In the genomic region with DNA sequence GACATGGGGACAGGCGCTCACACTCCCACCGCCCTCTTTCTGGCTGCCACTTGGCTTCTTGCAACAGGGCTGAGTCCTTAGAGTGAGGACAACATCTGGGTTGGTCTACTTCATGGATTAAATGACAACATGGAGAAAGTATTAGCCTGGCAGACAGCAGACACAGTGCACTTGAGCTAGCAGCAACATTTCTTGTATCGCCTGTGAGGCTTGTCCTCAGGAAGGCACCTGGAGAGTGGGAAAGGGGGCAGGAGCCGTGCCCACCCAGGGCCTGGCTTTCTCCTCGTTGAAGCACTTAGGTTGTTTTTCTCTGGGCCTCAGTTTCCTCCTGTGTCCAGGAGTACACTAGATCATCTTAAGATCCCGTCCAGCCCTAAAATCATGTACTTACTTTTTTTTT, we compare ENCODE assay signal across 26 cellular contexts. TPM values are rescaled to one million over a fixed set of nuclear protein-coding genes. Genes with fewer than 3 reads are reported as not detected.
DNase-seq lines count a peak whose midpoint lies in the region; ATAC-seq and TF ChIP-seq lines count a peak whose summit lies in the region.
"Had no signal": no experiment of that assay in that cellular context is flagged by ENCODE, and none has a peak within 500 bp of the region (broad histone marks: within the 10 kb centered on the region; RNA-seq: fewer than 3 reads in every experiment).

No MANE protein-coding gene starts in this region.

- H3K79me2 ChIP-seq in PC-3 (ENCODE audit: low read length): peaks cover 66% of the 10 kb centered on the region

- POLR2A ChIA-PET in PC-3 (lab: Charles Lee; ENCODE audit: unreplicated experiment): no interaction called here

- H3K4me3 ChIP-seq in PC-3 (ENCODE audit: low read length): peak overlapping the region; percentile 95
- H3K4me3 ChIP-seq in epithelial cell of proximal tubule (ENCODE audit: low read depth, low read length): peak overlapping the region; percentile 100
- peak overlapping the region; percentile 99 for H3K4me3 ChIP-seq in mucosa of stomach (ENCODE audit: low read length)
- H3K4me3 ChIP-seq in upper lobe of left lung: peak overlapping the region in 3 of 4 donors; percentile 47 to 54 (median 50)
- no peak overlapping the region for H3K4me3 ChIP-seq in right cardiac atrium (ENCODE audit: low read length)
- H3K4me3 ChIP-seq: BLaER1 treated with 17β-estradiol and CSF1 and Interleukin-3, amounts not matched to agents 10 nM and 100 nM; GM23248; heart left ventricle; spleen; testis had no signal

- no peak for ATAC-seq in PC-3
- ATAC-seq in upper lobe of left lung (ENCODE audit: low FRiP score in 2 of 2): no peak
- ATAC-seq in GM21825 (IDR thresholded peaks at IDR 0.05; ENCODE audit: unreplicated experiment): no peak
- ATAC-seq in right cardiac atrium: no peak
- ATAC-seq: activated CD8-positive, alpha-beta T cell treated with anti-CD3 and anti-CD28 coated beads for 36 hours; activated naive CD4-positive, alpha-beta T cell treated with anti-CD3 and anti-CD28 coated beads, Interleukin-2, amount 50 U/mL, for 72 hours; activated T-helper 17 cell treated with anti-CD3 and anti-CD28 coated beads, Interleukin-2, amount 50 U/mL, for 72 hours; heart left ventricle; stimulated activated naive CD8-positive, alpha-beta T cell treated with anti-CD3 and anti-CD28 coated beads, Interleukin-15, Interleukin-2, amounts not matched to agents 100 U/mL and 50 U/mL, for 24 hours had no signal

- no peaks in the 10 kb centered on the region for H3F3A ChIP-seq in PC-3 (ENCODE audit: low read length, unreplicated experiment)

- H3K36me3 ChIP-seq in PC-3 (ENCODE audit: low read depth, low read length) (peaks cover 40% of the 10 kb centered on the region), mucosa of stomach (ENCODE audit: control insufficient read depth, insufficient read depth, low read length) (peaks cover 56% of the 10 kb centered on the region), upper lobe of left lung (peaks cover 6 to 25% (median 15%) of the 10 kb centered on the region in 4 donors)
- H3K36me3 ChIP-seq: BLaER1 treated with 17β-estradiol and CSF1 and Interleukin-3, amounts not matched to agents 10 nM and 100 nM; heart left ventricle had no signal

- TF ChIP-seq CTCF in PC-3 (conservative IDR thresholded peaks at IDR 0.05; ENCODE audit: low read depth, low read length) (no peak), epithelial cell of proximal tubule (conservative IDR thresholded peaks at IDR 0.05; ENCODE audit: low read depth, low read length) (no peak), upper lobe of left lung (IDR thresholded peaks at IDR 0.05) (no peak)

- WGBS in upper lobe of left lung, 2 donors: 70 to 77% methylated on average over 4 to 6 of the region's 6 CpGs
- WGBS in right cardiac atrium: 93% methylated on average over 6 of the region's 6 CpGs

- H3K27ac ChIP-seq in PC-3 (ENCODE audit: low read length): no peak overlapping the region
- peak overlapping the region; percentile 49 to 89 (median 82) for H3K27ac ChIP-seq in upper lobe of left lung
- H3K27ac ChIP-seq in right cardiac atrium (ENCODE audit: low read length): no peak overlapping the region
- H3K27ac ChIP-seq: BLaER1 treated with 17β-estradiol and CSF1 and Interleukin-3, amounts not matched to agents 10 nM and 100 nM; GM23248; heart left ventricle; spleen; testis had no signal

- H3K9me3 ChIP-seq in PC-3 (ENCODE audit: low read length) (no peaks in the 10 kb centered on the region), mucosa of stomach (ENCODE audit: control insufficient read depth, low read length) (no peaks in the 10 kb centered on the region), upper lobe of left lung (no peaks in the 10 kb centered on the region), right cardiac atrium (ENCODE audit: control insufficient read depth, low read length) (no peaks in the 10 kb centered on the region)
- H3K9me3 ChIP-seq: BLaER1 treated with 17β-estradiol and CSF1 and Interleukin-3, amounts not matched to agents 10 nM and 100 nM; heart left ventricle; spleen; testis had no signal

- no peak for TF ChIP-seq EP300 in upper lobe of left lung (IDR thresholded peaks at IDR 0.05)

- no peak overlapping the region for H2AFZ ChIP-seq in PC-3 (ENCODE audit: low read length)
- H2AFZ ChIP-seq: GM23248 had no signal

- CTCF ChIA-PET in PC-3 (lab: Charles Lee): no interaction called here

- no peak for DNase-seq in PC-3
- no peak for DNase-seq in epithelial cell of proximal tubule (ENCODE audit: low read depth)
- no peak for DNase-seq in upper lobe of left lung
- no peak for DNase-seq in right cardiac atrium
- no peak for DNase-seq in NCI-H748 (lab: John Stamatoyannopoulos, UW; ENCODE audit: unreplicated experiment)
- DNase-seq: activated CD8-positive, alpha-beta T cell treated with anti-CD3 and anti-CD28 coated beads for 36 hours; amygdala; DMS79 treated with DMSO at 0.1 percent for 48 hours; GDM1; GM23248; heart left ventricle; IMR-90; kidney; NCI-H1436; NCI-H2081 treated with DMSO at 0.1 percent for 48 hours; NCI-H2227 treated with DMSO at 0.1 percent for 48 hours; NCI-H69; spleen; stimulated activated CD4-positive, alpha-beta T cell treated with anti-CD3 and anti-CD28 coated beads, Interleukin-2, amount 100 ng/mL, for 24 hours; stimulated activated naive CD8-positive, alpha-beta T cell treated with anti-CD3 and anti-CD28 coated beads, Interleukin-15, Interleukin-2, amounts not matched to agents 100 U/mL and 50 U/mL, for 24 hours; testis had no signal

- peaks cover 82% of the 10 kb centered on the region for H3K4me1 ChIP-seq in PC-3 (ENCODE audit: insufficient read depth, low read length)
- H3K4me1 ChIP-seq in mucosa of stomach (ENCODE audit: control insufficient read depth, insufficient read depth, low read length): peaks cover 40% of the 10 kb centered on the region
- peaks cover 0 to 35% (median 20%) of the 10 kb centered on the region in 4 donors for H3K4me1 ChIP-seq in upper lobe of left lung
- no peaks in the 10 kb centered on the region for H3K4me1 ChIP-seq in right cardiac atrium (ENCODE audit: control insufficient read depth, insufficient read depth, low read length)
- H3K4me1 ChIP-seq: testis had no signal

- TF ChIP-seq POLR2A in upper lobe of left lung (IDR thresholded peaks at IDR 0.05): no peak

- H3K9ac ChIP-seq in PC-3 (ENCODE audit: low read length): no peak overlapping the region; the same call in 1 of the 2 replicates
- peak overlapping the region; percentile 100 for H3K9ac ChIP-seq in mucosa of stomach (ENCODE audit: low read length)
- H3K9ac ChIP-seq: BLaER1 treated with 17β-estradiol and CSF1 and Interleukin-3, amounts not matched to agents 10 nM and 100 nM; GM23248 had no signal

- no TSS peak for BruUV-seq in PC-3 (replicated peaks; lab: Mats Ljungman, UMichigan)

- no peaks in the 10 kb centered on the region for H3K9me2 ChIP-seq in PC-3 (replicated peaks; ENCODE audit: low read length)

- intact Hi-C loops in PC-3 (cut with micrococcal nuclease) (no loop called here), right cardiac atrium (cut with DNase I) (no loop called here)

- H3K27me3 ChIP-seq in PC-3 (ENCODE audit: low read length): no peaks in the 10 kb centered on the region
- H3K27me3 ChIP-seq in mucosa of stomach (ENCODE audit: control insufficient read depth, insufficient read depth, low read length): no peaks in the 10 kb centered on the region
- H3K27me3 ChIP-seq in upper lobe of left lung: no peaks in the 10 kb centered on the region
- H3K27me3 ChIP-seq in right cardiac atrium (ENCODE audit: control insufficient read depth, insufficient read depth): no peaks in the 10 kb centered on the region
- H3K27me3 ChIP-seq: BLaER1 treated with 17β-estradiol and CSF1 and Interleukin-3, amounts not matched to agents 10 nM and 100 nM; testis had no signal

- peak overlapping the region; percentile 98 for H3K4me2 ChIP-seq in PC-3 (ENCODE audit: low read length)
- H3K4me2 ChIP-seq: BLaER1 treated with 17β-estradiol and CSF1 and Interleukin-3, amounts not matched to agents 10 nM and 100 nM had no signal

- peaks cover 52% of the 10 kb centered on the region for H4K20me1 ChIP-seq in PC-3 (ENCODE audit: low read length)

RNA-seq across cellular contexts. Expression of a gene that starts 3.7 kb away (rescaled TPM):
- total RNA-seq in PC-3 (2014; rRNA removed): 399 and 460 TPM in 2 replicates
- 70.2 and 265 TPM in 2 replicates for total RNA-seq in epithelial cell of proximal tubule
- 100 to 1,000 TPM in 4 of 6 donors, 10 to 100 TPM in 2; 82.8 to 261 (median 137) TPM for total RNA-seq in upper lobe of left lung
- total RNA-seq in right cardiac atrium: 1 to 10 TPM in 1 of 4 donors, under 1 TPM in 2, not detected in 1; 0.17 to 3.4 (median 0.29) TPM
- polyA plus RNA-seq in right cardiac atrium: 0.11 TPM
- total RNA-seq: GM23248 had no signal
- polyA plus RNA-seq: GM23248 had no signal

RNA-seq across cellular contexts. Expression of a gene that starts 31.6 kb away (rescaled TPM):
- 64.7 and 74.8 TPM in 2 replicates for total RNA-seq in PC-3 (2014; rRNA removed)
- 81.8 and 124 TPM in 2 replicates for total RNA-seq in epithelial cell of proximal tubule
- 100 to 1,000 TPM in 2 of 6 donors, 10 to 100 TPM in 4; 67.7 to 116 (median 76.5) TPM for total RNA-seq in upper lobe of left lung
- total RNA-seq in right cardiac atrium: 10 to 100 TPM; 14.1 to 19.4 (median 18.7) TPM
- polyA plus RNA-seq in right cardiac atrium: 15.6 TPM

RNA-seq across cellular contexts. Expression of a gene that starts 58.8 kb away (rescaled TPM):
- total RNA-seq in PC-3 (2014; rRNA removed) (50.9 and 57.7 TPM in 2 replicates), epithelial cell of proximal tubule (59.6 and 81.5 TPM in 2 replicates), upper lobe of left lung (10 to 100 TPM; 11.7 to 38.9 (median 23.2) TPM), right cardiac atrium (10 to 100 TPM; 67.8 to 96.9 (median 78.5) TPM)
- 73.4 TPM for polyA plus RNA-seq in right cardiac atrium

Comparison
In these comparisons a context has a peak if more than half of its experiments do, and no peak if none do; other contexts are left out.
1. H3K27ac ChIP-seq: peak in upper lobe of left lung (4 of 4); none in PC-3 (single experiment) and right cardiac atrium (single experiment).
2. RNA of a gene that starts 3.7 kb away (total RNA-seq): 399 to 460 TPM in PC-3, 70.2 to 265 TPM in epithelial cell of proximal tubule and 82.8 to 261 TPM in upper lobe of left lung; 0.17 to 3.4 TPM in right cardiac atrium; every median in the first group is over 10 times any median in the second.